ENCODE assay signal across 15 cellular contexts in genomic region chr9:95373069-95373681, GRCh38. TPM values are rescaled to one million over a fixed set of nuclear protein-coding genes. Genes with fewer than 3 reads are reported as not detected.
DNase-seq lines count a peak whose midpoint lies in the region; FAIRE-seq and TF ChIP-seq lines count a peak whose summit lies in the region.
"Had no signal": no experiment of that assay in that cellular context is flagged by ENCODE, and none has a peak within 500 bp of the region (broad histone marks: within the 10 kb centered on the region; RNA-seq: fewer than 3 reads in every experiment).

No MANE protein-coding gene starts in this region.

- intact Hi-C loops in prostate gland (cut with DNase I): no loop called here

- H3K4me1 ChIP-seq in SJCRH30 (peaks cover 19% of the 10 kb centered on the region), prostate gland (replicated peaks) (no peaks in the 10 kb centered on the region)
- H3K4me1 ChIP-seq: testis had no signal

- H3K36me3 ChIP-seq in SJCRH30 (no peaks in the 10 kb centered on the region), prostate gland (no peaks in the 10 kb centered on the region), WERI-Rb-1 (no peaks in the 10 kb centered on the region)

- no peaks in the 10 kb centered on the region for H3K36me3 Mint-ChIP-seq in osteocyte (ENCODE audit: unreplicated experiment)
- H3K36me3 Mint-ChIP-seq: CD8-positive, alpha-beta memory T cell had no signal

- no peaks in the 10 kb centered on the region for H3K27me3 ChIP-seq in SJCRH30
- H3K27me3 ChIP-seq in prostate gland (replicated peaks; ENCODE audit: insufficient read depth): no peaks in the 10 kb centered on the region
- H3K27me3 ChIP-seq in WERI-Rb-1 (ENCODE audit: insufficient read depth, low read depth, severe bottlenecking): no peaks in the 10 kb centered on the region
- H3K27me3 ChIP-seq: testis had no signal

- no peak overlapping the region for H3K4me3 Mint-ChIP-seq in osteocyte (ENCODE audit: unreplicated experiment)
- H3K4me3 Mint-ChIP-seq: activated CD8-positive, alpha-beta T cell treated with anti-CD3 and anti-CD28 coated beads, Interleukin-2, amount 10 ng/mL, durations not matched to agents 7 days and 5 days; activated naive CD4-positive, alpha-beta T cell treated with anti-CD3 and anti-CD28 coated beads for 36 hours; CD8-positive, alpha-beta memory T cell; T-helper 1 cell treated with Interleukin-12 subunit alpha and Interleukin-12 subunit beta and Interleukin-4 antibody, amounts not matched to agents 30 μg/mL and 1 μg/mL, for 36 hours had no signal

- no peak overlapping the region for H3K4me3 ChIP-seq in SJCRH30
- H3K4me3 ChIP-seq in prostate gland: no peak overlapping the region
- no peak overlapping the region for H3K4me3 ChIP-seq in WERI-Rb-1 (ENCODE audit: low read depth, low read length)
- H3K4me3 ChIP-seq: testis had no signal

- TF ChIP-seq CTCF in osteocyte (IDR thresholded peaks at IDR 0.05): no peak
- no peak for TF ChIP-seq CTCF in prostate gland (IDR thresholded peaks at IDR 0.05)
- TF ChIP-seq CTCF in WERI-Rb-1 (IDR thresholded peaks at IDR 0.05; ENCODE audit: low read depth, low read length): no peak

- peaks cover 16% of the 10 kb centered on the region for H3K4me1 Mint-ChIP-seq in osteocyte (ENCODE audit: unreplicated experiment)
- H3K4me1 Mint-ChIP-seq: CD8-positive, alpha-beta memory T cell had no signal

- TF ChIP-seq POLR2A in H54 (IDR thresholded peaks at IDR 0.05; ENCODE audit: low read depth, low read length) (no peak), prostate gland (IDR thresholded peaks at IDR 0.05) (no peak)

- FAIRE-seq in H54 (lab: Jason Lieb, UNC): peak; percentile 95

- peaks cover 5% of the 10 kb centered on the region for H3K9me3 Mint-ChIP-seq in osteocyte (ENCODE audit: unreplicated experiment)
- H3K9me3 Mint-ChIP-seq: activated naive CD4-positive, alpha-beta T cell treated with anti-CD3 and anti-CD28 coated beads for 36 hours; T-helper 1 cell treated with Interleukin-12 subunit alpha and Interleukin-12 subunit beta and Interleukin-4 antibody, amounts not matched to agents 30 μg/mL and 1 μg/mL, for 36 hours had no signal

- no peak overlapping the region for H3K27ac Mint-ChIP-seq in osteocyte (ENCODE audit: unreplicated experiment)
- H3K27ac Mint-ChIP-seq: activated CD8-positive, alpha-beta T cell treated with anti-CD3 and anti-CD28 coated beads, Interleukin-2, amount 10 ng/mL, durations not matched to agents 7 days and 5 days; activated naive CD4-positive, alpha-beta T cell treated with anti-CD3 and anti-CD28 coated beads for 36 hours; T-helper 1 cell treated with Interleukin-12 subunit alpha and Interleukin-12 subunit beta and Interleukin-4 antibody, amounts not matched to agents 30 μg/mL and 1 μg/mL, for 36 hours had no signal

- H3K9me3 ChIP-seq in SJCRH30 (replicated peaks): 0 out of 2 replicates have a peak, but pooled peaks cover 5% of the 10 kb centered on the region
- H3K9me3 ChIP-seq in prostate gland: no peaks in the 10 kb centered on the region
- H3K9me3 ChIP-seq in WERI-Rb-1 (ENCODE audit: severe bottlenecking): no peaks in the 10 kb centered on the region
- H3K9me3 ChIP-seq: testis had no signal

- peaks cover 25% of the 10 kb centered on the region for H3K27me3 Mint-ChIP-seq in osteocyte (ENCODE audit: unreplicated experiment)

- H3K27ac ChIP-seq in SJCRH30 (no peak overlapping the region), prostate gland (no peak overlapping the region), WERI-Rb-1 (no peak overlapping the region)
- H3K27ac ChIP-seq: testis had no signal

- WGBS in prostate gland: 34% methylated on average over 6 of the region's 6 CpGs

- DNase-seq in H54 (ENCODE audit: insufficient read length, low spot score) (peak; percentile 47), NCI-H2107 (lab: John Stamatoyannopoulos, UW) (peak; percentile 7), SJCRH30 (peak; percentile 59 to 68), osteocyte (ENCODE audit: extremely low spot score, unreplicated experiment) (peak; percentile 40), prostate gland (ENCODE audit: low spot score) (no peak), WERI-Rb-1 (no peak), NCI-H446 treated with DMSO at 0.1 percent for 48 hours (lab: John Stamatoyannopoulos, UW) (no peak)
- DNase-seq in stimulated activated CD4-positive, alpha-beta T cell treated with anti-CD3 and anti-CD28 coated beads, Interleukin-1b, Interleukin-23, amount 100 ng/mL, for 48 hours: no peak
- DNase-seq: activated CD8-positive, alpha-beta T cell treated with anti-CD3 and anti-CD28 coated beads, Interleukin-2, amount 10 ng/mL, durations not matched to agents 7 days and 5 days; activated naive CD4-positive, alpha-beta T cell treated with anti-CD3 and anti-CD28 coated beads for 36 hours; CD8-positive, alpha-beta memory T cell; cerebellar nuclear complex; HCEC 1CT; testis had no signal

RNA-seq across cellular contexts. Expression of gene FANCC, which starts 55.7 kb away (rescaled TPM):
- 22.8 and 28.7 TPM in 2 replicates for total RNA-seq in SJCRH30 (2014; rRNA removed; shearing (Covaris generic))
- total RNA-seq in osteocyte: 11.6 and 12.3 TPM in 2 replicates
- 10 to 100 TPM in 1 of 2 donors, 1 to 10 TPM in 1; 4.9 to 21.2 TPM for total RNA-seq in prostate gland

Comparison
In these comparisons a context has a peak if more than half of its experiments do, and no peak if none do; other contexts are left out.
1. DNase-seq: peak in H54 (single experiment), NCI-H2107 (single experiment), SJCRH30 (2 of 2) and osteocyte (single experiment); none in prostate gland (single experiment), stimulated activated CD4-positive, alpha-beta T cell treated with anti-CD3 and anti-CD28 coated beads, Interleukin-1b, Interleukin-23, amount 100 ng/mL, for 48 hours (single experiment), WERI-Rb-1 (single experiment) and NCI-H446 treated with DMSO at 0.1 percent for 48 hours (single experiment).